Comparison of ENCODE assay signal across 1 cellular context in the genomic region with DNA sequence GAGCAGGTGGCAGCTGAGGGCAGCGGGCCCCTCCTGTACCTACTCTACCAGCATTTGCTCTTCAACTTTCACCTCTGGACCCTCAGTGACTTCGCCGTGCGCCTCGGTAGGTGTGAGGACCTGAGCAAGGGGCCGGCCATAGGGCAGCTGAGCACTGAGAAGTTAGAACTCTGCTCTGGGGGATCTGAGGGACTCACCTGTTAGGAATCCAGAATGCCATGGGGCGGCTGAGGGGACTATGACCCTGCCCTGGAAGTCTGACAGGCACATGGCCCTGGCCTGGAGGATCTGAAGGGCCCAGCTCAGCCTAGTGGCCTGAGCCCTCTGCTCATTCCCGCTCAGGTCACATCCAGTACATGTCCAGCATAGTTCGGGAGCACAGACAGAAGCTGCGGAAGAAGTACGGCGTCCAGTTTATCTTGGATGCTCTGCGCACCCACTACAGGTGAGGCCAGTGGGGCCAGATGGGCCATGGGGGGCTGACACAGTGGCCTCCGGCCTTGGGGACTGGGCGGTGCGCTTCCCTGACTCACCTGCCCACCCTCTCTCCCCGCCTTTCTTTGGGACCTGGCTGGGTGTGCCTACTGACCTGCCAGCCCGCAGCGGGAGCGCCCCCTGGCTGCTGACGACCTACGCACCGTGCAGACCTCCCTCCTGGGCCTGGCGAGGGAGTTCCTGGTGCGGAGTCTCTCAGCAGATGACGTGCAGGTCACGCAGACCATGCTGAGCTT.
TF ChIP-seq lines count a peak whose summit lies in the region.

No MANE protein-coding gene starts in this region.

TF ChIP-seq in HepG2, 621 proteins besides CTCF, POLR2A, EP300 and RAD21 (continued from another document and continues in another):
- TF ChIP-seq, protein P1, sequence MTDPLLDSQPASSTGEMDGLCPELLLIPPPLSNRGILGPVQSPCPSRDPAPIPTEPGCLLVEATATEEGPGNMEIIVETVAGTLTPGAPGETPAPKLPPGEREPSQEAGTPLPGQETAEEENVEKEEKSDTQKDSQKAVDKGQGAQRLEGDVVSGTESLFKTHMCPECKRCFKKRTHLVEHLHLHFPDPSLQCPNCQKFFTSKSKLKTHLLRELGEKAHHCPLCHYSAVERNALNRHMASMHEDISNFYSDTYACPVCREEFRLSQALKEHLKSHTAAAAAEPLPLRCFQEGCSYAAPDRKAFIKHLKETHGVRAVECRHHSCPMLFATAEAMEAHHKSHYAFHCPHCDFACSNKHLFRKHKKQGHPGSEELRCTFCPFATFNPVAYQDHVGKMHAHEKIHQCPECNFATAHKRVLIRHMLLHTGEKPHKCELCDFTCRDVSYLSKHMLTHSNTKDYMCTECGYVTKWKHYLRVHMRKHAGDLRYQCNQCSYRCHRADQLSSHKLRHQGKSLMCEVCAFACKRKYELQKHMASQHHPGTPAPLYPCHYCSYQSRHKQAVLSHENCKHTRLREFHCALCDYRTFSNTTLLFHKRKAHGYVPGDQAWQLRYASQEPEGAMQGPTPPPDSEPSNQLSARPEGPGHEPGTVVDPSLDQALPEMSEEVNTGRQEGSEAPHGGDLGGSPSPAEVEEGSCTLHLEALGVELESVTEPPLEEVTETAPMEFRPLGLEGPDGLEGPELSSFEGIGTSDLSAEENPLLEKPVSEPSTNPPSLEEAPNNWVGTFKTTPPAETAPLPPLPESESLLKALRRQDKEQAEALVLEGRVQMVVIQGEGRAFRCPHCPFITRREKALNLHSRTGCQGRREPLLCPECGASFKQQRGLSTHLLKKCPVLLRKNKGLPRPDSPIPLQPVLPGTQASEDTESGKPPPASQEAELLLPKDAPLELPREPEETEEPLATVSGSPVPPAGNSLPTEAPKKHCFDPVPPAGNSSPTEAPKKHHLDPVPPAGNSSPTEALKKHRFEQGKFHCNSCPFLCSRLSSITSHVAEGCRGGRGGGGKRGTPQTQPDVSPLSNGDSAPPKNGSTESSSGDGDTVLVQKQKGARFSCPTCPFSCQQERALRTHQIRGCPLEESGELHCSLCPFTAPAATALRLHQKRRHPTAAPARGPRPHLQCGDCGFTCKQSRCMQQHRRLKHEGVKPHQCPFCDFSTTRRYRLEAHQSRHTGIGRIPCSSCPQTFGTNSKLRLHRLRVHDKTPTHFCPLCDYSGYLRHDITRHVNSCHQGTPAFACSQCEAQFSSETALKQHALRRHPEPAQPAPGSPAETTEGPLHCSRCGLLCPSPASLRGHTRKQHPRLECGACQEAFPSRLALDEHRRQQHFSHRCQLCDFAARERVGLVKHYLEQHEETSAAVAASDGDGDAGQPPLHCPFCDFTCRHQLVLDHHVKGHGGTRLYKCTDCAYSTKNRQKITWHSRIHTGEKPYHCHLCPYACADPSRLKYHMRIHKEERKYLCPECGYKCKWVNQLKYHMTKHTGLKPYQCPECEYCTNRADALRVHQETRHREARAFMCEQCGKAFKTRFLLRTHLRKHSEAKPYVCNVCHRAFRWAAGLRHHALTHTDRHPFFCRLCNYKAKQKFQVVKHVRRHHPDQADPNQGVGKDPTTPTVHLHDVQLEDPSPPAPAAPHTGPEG (CRISPR knock-in tag; IDR thresholded peaks at IDR 0.05): no peak
- TF ChIP-seq ZNF138 (CRISPR knock-in tag; IDR thresholded peaks at IDR 0.05; ENCODE audit: low read depth) (no peak), ZNF605 (CRISPR knock-in tag; IDR thresholded peaks at IDR 0.05) (no peak), SP5 (CRISPR knock-in tag; IDR thresholded peaks at IDR 0.05; ENCODE audit: borderline replicate concordance, low read depth) (no peak), CHCHD3 (CRISPR knock-in tag; IDR thresholded peaks at IDR 0.05) (no peak), ZFP91 (CRISPR knock-in tag; IDR thresholded peaks at IDR 0.05; ENCODE audit: borderline replicate concordance) (peak; percentile 85), SP140L (CRISPR knock-in tag; IDR thresholded peaks at IDR 0.05; ENCODE audit: borderline replicate concordance) (no peak), REPIN1 (CRISPR knock-in tag; IDR thresholded peaks at IDR 0.05; ENCODE audit: borderline replicate concordance, low read depth) (peak; percentile 83; the same call in 1 of the 2 replicates), ERF (CRISPR knock-in tag; IDR thresholded peaks at IDR 0.05) (peak; percentile 46; the same call in 1 of the 2 replicates), ZSCAN22 (CRISPR knock-in tag; IDR thresholded peaks at IDR 0.05) (no peak), ZNF577 (CRISPR knock-in tag; IDR thresholded peaks at IDR 0.05; ENCODE audit: borderline replicate concordance, low read depth) (no peak), NFE2L1 (CRISPR knock-in tag; IDR thresholded peaks at IDR 0.05; ENCODE audit: borderline replicate concordance) (no peak), ZZZ3 (CRISPR knock-in tag; IDR thresholded peaks at IDR 0.05; ENCODE audit: borderline replicate concordance) (no peak), KLF6 (CRISPR knock-in tag; IDR thresholded peaks at IDR 0.05) (no peak), ZNF619 (CRISPR knock-in tag; IDR thresholded peaks at IDR 0.05) (no peak; the same call in 1 of the 2 replicates), RAD51 (IDR thresholded peaks at IDR 0.05; ENCODE audit: borderline replicate concordance) (no peak), NFKB2 (CRISPR knock-in tag; IDR thresholded peaks at IDR 0.05; ENCODE audit: borderline replicate concordance) (peak; percentile 62; the same call in 1 of the 2 replicates), CAMTA2 (CRISPR knock-in tag; IDR thresholded peaks at IDR 0.05; ENCODE audit: borderline replicate concordance) (no peak), MYPOP (CRISPR knock-in tag; IDR thresholded peaks at IDR 0.05) (no peak), HDAC6 (IDR thresholded peaks at IDR 0.05; ENCODE audit: low read depth, low read length) (no peak), HMGXB4 (CRISPR knock-in tag; IDR thresholded peaks at IDR 0.05; ENCODE audit: borderline replicate concordance in 1 of 2, low read depth in 1 of 2) (peak; percentile 45 to 66; a peak in 2 of 4 replicates), HNRNPL (IDR thresholded peaks at IDR 0.05; ENCODE audit: low read depth, low read length) (peak; percentile 72; the same call in 1 of the 2 replicates), JARID2 (CRISPR knock-in tag; IDR thresholded peaks at IDR 0.05; ENCODE audit: insufficient replicate concordance) (peak; percentile 72), ZNF609 (CRISPR knock-in tag; IDR thresholded peaks at IDR 0.05; ENCODE audit: borderline replicate concordance) (0 out of 2 replicates have a peak, but pooled peaks have one; percentile 36), ZFP90 (CRISPR knock-in tag; IDR thresholded peaks at IDR 0.05; ENCODE audit: borderline replicate concordance) (no peak), KDM3A (CRISPR knock-in tag; IDR thresholded peaks at IDR 0.05; ENCODE audit: low read depth) (peak; percentile 39; the same call in 1 of the 2 replicates), ZNF34 (CRISPR knock-in tag; IDR thresholded peaks at IDR 0.05; ENCODE audit: borderline replicate concordance) (no peak), NFE2 (CRISPR knock-in tag; IDR thresholded peaks at IDR 0.05) (0 out of 2 replicates have a peak, but pooled peaks have one; percentile 17), NRL (CRISPR knock-in tag; IDR thresholded peaks at IDR 0.05; ENCODE audit: borderline replicate concordance) (no peak), ZNF784 (CRISPR knock-in tag; IDR thresholded peaks at IDR 0.05; ENCODE audit: borderline replicate concordance) (peak; percentile 43; the same call in 1 of the 2 replicates), TMF1 (CRISPR knock-in tag; IDR thresholded peaks at IDR 0.05; ENCODE audit: low read depth) (no peak), ZNF501 (CRISPR knock-in tag; IDR thresholded peaks at IDR 0.05) (no peak)
- TF ChIP-seq, protein P2, sequence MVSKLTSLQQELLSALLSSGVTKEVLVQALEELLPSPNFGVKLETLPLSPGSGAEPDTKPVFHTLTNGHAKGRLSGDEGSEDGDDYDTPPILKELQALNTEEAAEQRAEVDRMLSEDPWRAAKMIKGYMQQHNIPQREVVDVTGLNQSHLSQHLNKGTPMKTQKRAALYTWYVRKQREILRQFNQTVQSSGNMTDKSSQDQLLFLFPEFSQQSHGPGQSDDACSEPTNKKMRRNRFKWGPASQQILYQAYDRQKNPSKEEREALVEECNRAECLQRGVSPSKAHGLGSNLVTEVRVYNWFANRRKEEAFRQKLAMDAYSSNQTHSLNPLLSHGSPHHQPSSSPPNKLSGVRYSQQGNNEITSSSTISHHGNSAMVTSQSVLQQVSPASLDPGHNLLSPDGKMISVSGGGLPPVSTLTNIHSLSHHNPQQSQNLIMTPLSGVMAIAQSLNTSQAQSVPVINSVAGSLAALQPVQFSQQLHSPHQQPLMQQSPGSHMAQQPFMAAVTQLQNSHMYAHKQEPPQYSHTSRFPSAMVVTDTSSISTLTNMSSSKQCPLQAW (CRISPR knock-in tag; IDR thresholded peaks at IDR 0.05): peak; percentile 72
- TF ChIP-seq, protein P3, sequence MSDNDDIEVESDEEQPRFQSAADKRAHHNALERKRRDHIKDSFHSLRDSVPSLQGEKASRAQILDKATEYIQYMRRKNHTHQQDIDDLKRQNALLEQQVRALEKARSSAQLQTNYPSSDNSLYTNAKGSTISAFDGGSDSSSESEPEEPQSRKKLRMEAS (IDR thresholded peaks at IDR 0.05): peak; percentile 45
